ENCODE assay signal across 8 cellular contexts in genomic region chr5:178625679-178626483, GRCh38. TPM values are rescaled to one million over a fixed set of nuclear protein-coding genes. Genes with fewer than 3 reads are reported as not detected.
DNase-seq lines count a peak whose midpoint lies in the region; ATAC-seq and TF ChIP-seq lines count a peak whose summit lies in the region.

No MANE protein-coding gene starts in this region.

- intact Hi-C loops in body of pancreas (cut with DNase I) = no loop called here

- no peak overlapping the region for H3K56ac ChIP-seq in H9 (ENCODE audit: insufficient read length, low read depth, low read length)

- peak; percentile 22 for ATAC-seq in body of pancreas

- H3K4ac ChIP-seq in H9 (ENCODE audit: low read depth, low read length) = no peak overlapping the region

- H3K9ac ChIP-seq in H9 (ENCODE audit: extremely low read depth, insufficient read length, low read length) = peak overlapping the region; percentile 93
- peak overlapping the region; percentile 98 for H3K9ac ChIP-seq in MM.1S (ENCODE audit: low read length)
- peak overlapping the region; percentile 98 to 100 (median 99) for H3K9ac ChIP-seq in subcutaneous abdominal adipose tissue (ENCODE audit: low read length in 5 of 5)

- H2BK20ac ChIP-seq in H9 (ENCODE audit: low read depth, low read length, poor library complexity, severe bottlenecking) = no peak overlapping the region

- peaks cover 34% of the 10 kb centered on the region for H3K27me3 Mint-ChIP-seq in H9 (ENCODE audit: low read depth)

- peak overlapping the region; percentile 81 to 89 (median 87); a peak in 6 of 7 replicates for H3K27ac Mint-ChIP-seq in H9

- H4K8ac ChIP-seq in H9 (replicated peaks; ENCODE audit: insufficient read length, low read depth, low read length) = no peak overlapping the region

- H3K36me3 Mint-ChIP-seq in H9 (ENCODE audit: insufficient read depth in 1 of 3, low read depth in 3 of 3) = peaks cover 2 to 14% (median 10%) of the 10 kb centered on the region in 3 experiments; a peak in 6 of 7 replicates

- H3K36me3 ChIP-seq in MM.1S (replicated peaks; ENCODE audit: insufficient read depth, low read length) (peaks cover 8% of the 10 kb centered on the region; the same call in 1 of the 2 replicates), body of pancreas (replicated peaks in 1 of 2; ENCODE audit: insufficient read depth in 1 of 2, low read depth in 2 of 2) (peaks cover 5 to 7% of the 10 kb centered on the region in 2 donors), subcutaneous abdominal adipose tissue (ENCODE audit: control insufficient read depth in 5 of 5, insufficient read depth in 5 of 5, low read length in 5 of 5) (peaks cover 14 to 24% (median 20%) of the 10 kb centered on the region in 5 donors)

- peaks cover 11% of the 10 kb centered on the region for H3K23me2 ChIP-seq in H9 (ENCODE audit: insufficient read length, low read depth, low read length, poor library complexity, severe bottlenecking)

- peaks cover 23 to 36% of the 10 kb centered on the region in 2 experiments for H3K4me1 Mint-ChIP-seq in H9

- no peaks in the 10 kb centered on the region for H4K20me1 ChIP-seq in H9 (ENCODE audit: control insufficient read depth, insufficient read depth, insufficient read length)
- 0 out of 2 replicates have a peak, but pooled peaks cover 14% of the 10 kb centered on the region for H4K20me1 ChIP-seq in MM.1S (ENCODE audit: insufficient read depth, low read length)

- H3K79me1 ChIP-seq in H9 (ENCODE audit: insufficient read depth, low read depth, low read length, poor library complexity, severe bottlenecking) = peaks cover 6% of the 10 kb centered on the region

- H3K14ac ChIP-seq in H9 (ENCODE audit: insufficient read depth, low read length) = peak overlapping the region; percentile 6; the same call in 1 of the 2 replicates

- peak overlapping the region; percentile 86 for H3K4me3 ChIP-seq in MM.1S (ENCODE audit: low read length)
- peak overlapping the region; percentile 51 to 78 for H3K4me3 ChIP-seq in body of pancreas
- H3K4me3 ChIP-seq in subcutaneous abdominal adipose tissue (ENCODE audit: low read depth in 1 of 5, low read length in 5 of 5) = peak overlapping the region; percentile 80 to 100 (median 98)

- TF ChIP-seq CTCF in H9 (conservative IDR thresholded peaks at IDR 0.05) (no peak), MM.1S (IDR thresholded peaks at IDR 0.05; ENCODE audit: low read length) (no peak), body of pancreas (IDR thresholded peaks at IDR 0.05) (no peak)

- H3K79me2 ChIP-seq in H9 (ENCODE audit: insufficient read depth, low read length) (peaks cover 10% of the 10 kb centered on the region; the same call in 1 of the 2 replicates), MM.1S (ENCODE audit: low read length) (peaks cover 59% of the 10 kb centered on the region)

- TF ChIP-seq POLR2A in body of pancreas (IDR thresholded peaks at IDR 0.05) = no peak

- H2BK15ac ChIP-seq in H9 (ENCODE audit: low read depth, low read length) = no peak overlapping the region

- H3K4me3 Mint-ChIP-seq in H9 = peak overlapping the region; percentile 96 to 99

- no peaks in the 10 kb centered on the region for H3K9me2 ChIP-seq in MM.1S (replicated peaks; ENCODE audit: insufficient read depth, low read length)

- DNase-seq in DMS153 treated with DMSO at 0.1 percent for 48 hours (lab: John Stamatoyannopoulos, UW; ENCODE audit: unreplicated experiment) (peak; percentile 1), DMS153 (lab: John Stamatoyannopoulos, UW) (no peak), H9 (no peak), MM.1S (peak; percentile 27), body of pancreas (no peak), NCI-H774 (lab: John Stamatoyannopoulos, UW) (no peak)

- no peak overlapping the region for H2BK5ac ChIP-seq in H9 (ENCODE audit: insufficient read length, low read length)

- peak overlapping the region; percentile 44 for H3K18ac ChIP-seq in H9 (ENCODE audit: insufficient read length, low read depth, low read length)

- no peak overlapping the region for H2BK12ac ChIP-seq in H9 (ENCODE audit: insufficient read length, low read depth, low read length)

- peak overlapping the region; percentile 75 for H3K4me2 ChIP-seq in H9 (ENCODE audit: insufficient read depth, insufficient read length, low read length)
- H3K4me2 ChIP-seq in MM.1S (ENCODE audit: low read depth, low read length) = peak overlapping the region; percentile 78

- H3K27ac ChIP-seq in H9 (ENCODE audit: insufficient read length, low read depth, low read length) = peak overlapping the region; percentile 48
- H3K27ac ChIP-seq in MM.1S (ENCODE audit: low read length) = peak overlapping the region; percentile 88; the same call in 1 of the 2 replicates
- peak overlapping the region; percentile 84 to 97 (median 94) for H3K27ac ChIP-seq in body of pancreas
- peak overlapping the region; percentile 89 for H3K27ac ChIP-seq in layer of hippocampus (ENCODE audit: low read depth, low read length)
- H3K27ac ChIP-seq in subcutaneous abdominal adipose tissue (ENCODE audit: low read depth, low read length) = peak overlapping the region; percentile 98

- H4K5ac ChIP-seq in H9 (ENCODE audit: insufficient read length, low read depth, low read length) = no peak overlapping the region

- H3K4me1 ChIP-seq in H9 (ENCODE audit: insufficient read depth, low read length) = peaks cover 9% of the 10 kb centered on the region; the same call in 1 of the 2 replicates
- H3K4me1 ChIP-seq in MM.1S (ENCODE audit: low read length) = peaks cover 9% of the 10 kb centered on the region; the same call in 1 of the 2 replicates
- peaks cover 25% of the 10 kb centered on the region for H3K4me1 ChIP-seq in body of pancreas
- peaks cover 6 to 39% (median 31%) of the 10 kb centered on the region in 5 donors for H3K4me1 ChIP-seq in subcutaneous abdominal adipose tissue (ENCODE audit: control insufficient read depth in 5 of 5, insufficient read depth in 5 of 5, low read length in 5 of 5)

- no peaks in the 10 kb centered on the region for H3K9me3 ChIP-seq in H9 (ENCODE audit: control insufficient read depth, low read depth, low read length)
- H3K9me3 ChIP-seq in MM.1S (replicated peaks; ENCODE audit: insufficient read depth, low read length) = no peaks in the 10 kb centered on the region
- H3K9me3 ChIP-seq in body of pancreas = no peaks in the 10 kb centered on the region
- no peaks in the 10 kb centered on the region for H3K9me3 ChIP-seq in subcutaneous abdominal adipose tissue (ENCODE audit: control insufficient read depth in 5 of 5, low read length in 5 of 5)

- no peak overlapping the region for H2BK120ac ChIP-seq in H9 (ENCODE audit: low read depth, low read length, poor library complexity, severe bottlenecking)

- H3K23ac ChIP-seq in H9 (ENCODE audit: insufficient read length, low read depth, low read length) = no peak overlapping the region

- peaks cover 0 to 6% of the 10 kb centered on the region in 2 experiments; a peak in 3 of 5 replicates for H3K9me3 Mint-ChIP-seq in H9

- H2AK5ac ChIP-seq in H9 (ENCODE audit: insufficient read length, low read length) = no peak overlapping the region

- no peak overlapping the region for H3T11ph ChIP-seq in H9 (ENCODE audit: low read length)

- peaks cover 5% of the 10 kb centered on the region; the same call in 1 of the 2 replicates for H3F3A ChIP-seq in MM.1S (ENCODE audit: insufficient read depth, low read length)

- peak overlapping the region; percentile 46 for H4K91ac ChIP-seq in H9 (ENCODE audit: insufficient read length, low read depth, low read length)

- H3K27me3 ChIP-seq in H9 (ENCODE audit: insufficient read depth, low read length) = no peaks in the 10 kb centered on the region
- no peaks in the 10 kb centered on the region for H3K27me3 ChIP-seq in MM.1S (replicated peaks; ENCODE audit: insufficient read depth, low read length)
- no peaks in the 10 kb centered on the region for H3K27me3 ChIP-seq in body of pancreas
- no peaks in the 10 kb centered on the region for H3K27me3 ChIP-seq in layer of hippocampus (ENCODE audit: control insufficient read depth, insufficient read depth, low read length)
- H3K27me3 ChIP-seq in subcutaneous abdominal adipose tissue (ENCODE audit: control insufficient read depth in 5 of 5, insufficient read depth in 4 of 5, low read length in 5 of 5) = no peaks in the 10 kb centered on the region

- H2AFZ ChIP-seq in H9 (ENCODE audit: low read length) = no peak overlapping the region
- H2AFZ ChIP-seq in MM.1S (ENCODE audit: low read length) = peak overlapping the region; percentile 95

- no CpG with 5 or more reads among the region's 23 CpGs for WGBS in H9 (ENCODE audit: extremely low coverage, insufficient read length, low lambda C conversion rate)
- 0% methylated on average over 15 to 23 of the region's 23 CpGs for WGBS in body of pancreas, 2 donors

RNA-seq across cellular contexts. Expression of gene CLK4, which starts 1.0 kb away (rescaled TPM):
- total RNA-seq in H9 (2021) = 10.9 and 12.5 TPM in 2 replicates
- 10 to 100 TPM; 46.5 to 49.0 TPM for total RNA-seq in body of pancreas

RNA-seq across cellular contexts. Expression of gene COL23A1, which starts 35.7 kb away (rescaled TPM):
- 2.5 and 2.6 TPM in 2 replicates for total RNA-seq in H9 (2021)
- not detected for total RNA-seq in body of pancreas

Comparison
In these comparisons a context has a peak if more than half of its experiments do, and no peak if none do; other contexts are left out.
1. DNase-seq: peak in DMS153 treated with DMSO at 0.1 percent for 48 hours (single experiment) and MM.1S (single experiment); none in DMS153 (single experiment), H9 (single experiment), body of pancreas (0 of 4) and NCI-H774 (single experiment).
2. H3K27ac ChIP-seq: peak in every context shown above with its lines; median percentile 98 in subcutaneous abdominal adipose tissue; 94 in body of pancreas; 89 in layer of hippocampus; 88 in MM.1S; 48 in H9.
3. Peak in every context shown above with its lines, with median percentiles within 50 percentile points of each other: H3K9ac ChIP-seq and H3K4me3 ChIP-seq.